ENCODE assay signal across 18 cellular contexts in genomic region chr5:146342882-146343865, GRCh38. TPM values are rescaled to one million over a fixed set of nuclear protein-coding genes. Genes with fewer than 3 reads are reported as not detected.
"Had no signal": no experiment of that assay in that cellular context is flagged by ENCODE, and none has a peak within 500 bp of the region (broad histone marks: within the 10 kb centered on the region; RNA-seq: fewer than 3 reads in every experiment).

No MANE protein-coding gene starts in this region.

- H3K36me3 ChIP-seq: suprapubic skin had no signal

- H3K4me3 Mint-ChIP-seq: activated CD8-positive, alpha-beta memory T cell treated with anti-CD3 and anti-CD28 coated beads, Interleukin-2, amount 10 ng/mL, durations not matched to agents 7 days and 5 days; activated naive CD4-positive, alpha-beta T cell treated with anti-CD3 and anti-CD28 coated beads for 36 hours; nephron; stimulated activated naive CD8-positive, alpha-beta T cell treated with anti-CD3 and anti-CD28 coated beads, Interleukin-15, Interleukin-2, amounts not matched to agents 100 ng/mL and 50 ng/mL, for 24 hours; type B pancreatic cell had no signal

- H3K9me3 ChIP-seq: psoas muscle, suprapubic skin had no signal

- ATAC-seq: activated CD8-positive, alpha-beta memory T cell treated with anti-CD3 and anti-CD28 coated beads, Interleukin-2, amount 10 ng/mL, durations not matched to agents 7 days and 5 days; esophagus mucosa; psoas muscle; sciatic nerve had no signal

- H3K4me3 ChIP-seq: dorsolateral prefrontal cortex, hepatocyte, psoas muscle, suprapubic skin had no signal

- H3K9me3 Mint-ChIP-seq: activated naive CD4-positive, alpha-beta T cell treated with anti-CD3 and anti-CD28 coated beads for 36 hours; activated T-helper 2 cell treated with anti-CD3 and anti-CD28 coated beads, Interferon-gamma antibody, Interleukin-2, Interleukin-4, amounts not matched to agents 10 μg/mL and 5 μg/mL and 100 μg/mL, durations not matched to agents 14 hours and 24 hours and 36 hours; type B pancreatic cell had no signal

- H3K4me2 ChIP-seq: hepatocyte had no signal

- H3K79me2 ChIP-seq: hepatocyte had no signal

- H3K36me3 Mint-ChIP-seq: type B pancreatic cell had no signal

- H3K27ac Mint-ChIP-seq: activated CD8-positive, alpha-beta memory T cell treated with anti-CD3 and anti-CD28 coated beads, Interleukin-2, amount 10 ng/mL, durations not matched to agents 7 days and 5 days; activated naive CD4-positive, alpha-beta T cell treated with anti-CD3 and anti-CD28 coated beads for 36 hours; activated T-helper 2 cell treated with anti-CD3 and anti-CD28 coated beads, Interferon-gamma antibody, Interleukin-2, Interleukin-4, amounts not matched to agents 10 μg/mL and 5 μg/mL and 100 μg/mL, durations not matched to agents 14 hours and 24 hours and 36 hours; nephron; stimulated activated naive CD8-positive, alpha-beta T cell treated with anti-CD3 and anti-CD28 coated beads, Interleukin-15, Interleukin-2, amounts not matched to agents 100 ng/mL and 50 ng/mL, for 24 hours; type B pancreatic cell had no signal

- H3K27ac ChIP-seq: dorsolateral prefrontal cortex, hepatocyte, psoas muscle, suprapubic skin had no signal

- H2AFZ ChIP-seq: hepatocyte had no signal

- DNase-seq: activated CD4-positive, alpha-beta T cell treated with anti-CD3 and anti-CD28 coated beads, Interleukin-2, amount 50 U/mL, for 4 hours; activated CD8-positive, alpha-beta memory T cell treated with anti-CD3 and anti-CD28 coated beads, Interleukin-2, amount 10 ng/mL, durations not matched to agents 7 days and 5 days; activated naive CD4-positive, alpha-beta T cell treated with anti-CD3 and anti-CD28 coated beads for 36 hours; activated T-cell treated with anti-CD3 and anti-CD28 coated beads, Interleukin-2, amount 50 U/mL, for 1 hour; dorsolateral prefrontal cortex; psoas muscle had no signal

- H3K4me1 ChIP-seq: psoas muscle had no signal

RNA-seq across cellular contexts. Expression of gene POU4F3, which starts 4.5 kb away (rescaled TPM):
- total RNA-seq: activated naive CD4-positive, alpha-beta T cell treated with anti-CD3 and anti-CD28 coated beads for 36 hours; bronchial epithelial cell; chondrocyte; esophagus mucosa; hepatocyte; kidney epithelial cell; mesenteric fat pad; psoas muscle; sciatic nerve had no signal
- polyA plus RNA-seq: hepatocyte had no signal
